12 cellular contexts compared by ENCODE assay signal in the genomic region with DNA sequence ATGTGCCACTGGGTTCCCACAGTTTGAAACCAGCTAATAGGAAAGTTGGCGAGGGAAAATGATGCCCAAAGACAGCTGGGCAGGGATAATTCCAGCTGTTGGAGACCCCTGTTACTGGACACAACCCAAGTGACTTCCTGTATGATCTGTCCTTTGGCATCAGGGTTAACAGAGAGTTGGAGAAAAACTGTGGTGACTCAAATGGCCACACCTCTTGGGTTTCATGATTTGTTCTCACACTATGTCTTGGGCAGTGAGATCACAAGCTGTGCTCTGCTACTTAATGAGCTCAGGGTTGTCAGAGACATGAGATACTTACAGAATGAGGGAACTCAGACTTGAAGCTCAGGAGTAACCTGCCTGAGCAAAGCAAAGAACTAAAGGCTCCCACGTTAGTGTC. TPM values are rescaled to one million over a fixed set of nuclear protein-coding genes. Genes with fewer than 3 reads are reported as not detected.
DNase-seq lines count a peak whose midpoint lies in the region; ATAC-seq, FAIRE-seq and TF ChIP-seq lines count a peak whose summit lies in the region.
"Had no signal": no experiment of that assay in that cellular context is flagged by ENCODE, and none has a peak within 500 bp of the region (broad histone marks: within the 10 kb centered on the region; RNA-seq: fewer than 3 reads in every experiment).

No MANE protein-coding gene starts in this region.

- peak; percentile 61 for FAIRE-seq in GM19239 (lab: Jason Lieb, UNC)

- H3K4me3 ChIP-seq in ACC112 (ENCODE audit: low read depth, low read length) (no peak overlapping the region), fibroblast of pulmonary artery (replicated peaks; ENCODE audit: low read depth, low read length) (no peak overlapping the region), MM.1S (ENCODE audit: low read length) (no peak overlapping the region)

- H3K36me3 ChIP-seq in ACC112 (ENCODE audit: insufficient read depth, low read length) (no peaks in the 10 kb centered on the region), MM.1S (replicated peaks; ENCODE audit: insufficient read depth, low read length) (no peaks in the 10 kb centered on the region)

- H3K9me2 ChIP-seq in MM.1S (replicated peaks; ENCODE audit: insufficient read depth, low read length), result no peaks in the 10 kb centered on the region

- H3K79me2 ChIP-seq in ACC112 (ENCODE audit: control insufficient read depth, insufficient read depth, low read length, unreplicated experiment), result no peaks in the 10 kb centered on the region
- H3K79me2 ChIP-seq in MM.1S (ENCODE audit: low read length), result no peaks in the 10 kb centered on the region
- H3K79me2 ChIP-seq: parathyroid adenoma had no signal

- H3K27ac ChIP-seq in ACC112 (ENCODE audit: low read depth, low read length) (peak overlapping the region; percentile 37; the same call in 1 of the 2 replicates), MM.1S (ENCODE audit: low read length) (no peak overlapping the region)
- H3K27ac ChIP-seq: KMS-11, parathyroid adenoma had no signal

- no peak overlapping the region for H3K9ac ChIP-seq in MM.1S (ENCODE audit: low read length)
- H3K9ac ChIP-seq: KMS-11, parathyroid adenoma had no signal

- H3K4me2 ChIP-seq in MM.1S (ENCODE audit: low read depth, low read length), result no peak overlapping the region
- H3K4me2 ChIP-seq: KMS-11 had no signal

- H3F3A ChIP-seq in MM.1S (ENCODE audit: insufficient read depth, low read length), result no peaks in the 10 kb centered on the region

- H3K9me3 ChIP-seq in MM.1S (replicated peaks; ENCODE audit: insufficient read depth, low read length), result no peaks in the 10 kb centered on the region

- no peak for TF ChIP-seq CTCF in fibroblast of pulmonary artery (IDR thresholded peaks at IDR 0.05; ENCODE audit: low read length, missing control alignments)
- TF ChIP-seq CTCF in MM.1S (IDR thresholded peaks at IDR 0.05; ENCODE audit: low read length), result no peak

- H3K4me1 ChIP-seq in ACC112 (ENCODE audit: control insufficient read depth, insufficient read depth, low read length, unreplicated experiment), result peaks cover 19% of the 10 kb centered on the region
- no peaks in the 10 kb centered on the region for H3K4me1 ChIP-seq in MM.1S (ENCODE audit: low read length)
- H3K4me1 ChIP-seq: parathyroid adenoma had no signal

- no peak for ATAC-seq in GM21528 (IDR thresholded peaks at IDR 0.05; ENCODE audit: low FRiP score, unreplicated experiment)
- ATAC-seq in HG02981 (IDR thresholded peaks at IDR 0.05; ENCODE audit: unreplicated experiment), result no peak

- no peaks in the 10 kb centered on the region for H4K20me1 ChIP-seq in MM.1S (ENCODE audit: insufficient read depth, low read length)

- no peaks in the 10 kb centered on the region for H3K27me3 ChIP-seq in ACC112 (ENCODE audit: insufficient read depth, low read length)
- no peaks in the 10 kb centered on the region for H3K27me3 ChIP-seq in MM.1S (replicated peaks; ENCODE audit: insufficient read depth, low read length)

- H2AFZ ChIP-seq in ACC112 (ENCODE audit: low read length, unreplicated experiment) (no peak overlapping the region), MM.1S (ENCODE audit: low read length) (no peak overlapping the region)
- H2AFZ ChIP-seq: parathyroid adenoma had no signal

- DNase-seq in GM19239 (ENCODE audit: insufficient read length, low spot score), result no peak
- peak; percentile 61 for DNase-seq in RPMI7951 (ENCODE audit: low read depth)
- peak; percentile 31 for DNase-seq in fibroblast of pulmonary artery (ENCODE audit: low read depth)
- DNase-seq in MM.1S, result no peak
- no peak for DNase-seq in SHP77 treated with DMSO at 0.1 percent for 48 hours (lab: John Stamatoyannopoulos, UW)
- DNase-seq: activated CD4-positive, alpha-beta T cell treated with anti-CD3 and anti-CD28 coated beads for 1 hour; NCI-H2081 had no signal

RNA-seq across cellular contexts. Expression of a gene that starts 3.9 kb away (rescaled TPM):
- not detected in 2 replicates for total RNA-seq in RPMI7951 (2014; rRNA removed; shearing (Covaris generic))

Comparison
In these comparisons a context has a peak if more than half of its experiments do, and no peak if none do; other contexts are left out.
1. DNase-seq: peak in RPMI7951 (single experiment) and fibroblast of pulmonary artery (single experiment); none in GM19239 (single experiment), MM.1S (single experiment) and SHP77 treated with DMSO at 0.1 percent for 48 hours (single experiment).